7 cellular contexts compared by ENCODE assay signal in genomic region chr4:87848622-87849351, GRCh38. TPM values are rescaled to one million over a fixed set of nuclear protein-coding genes. Genes with fewer than 3 reads are reported as not detected.
A peak's percentile ranks its signal among the peaks of the same experiment; 100 is the strongest.
DNase-seq lines count a peak whose midpoint lies in the region; ATAC-seq, FAIRE-seq and TF ChIP-seq lines count a peak whose summit lies in the region.

No MANE protein-coding gene starts in this region.

- ATAC-seq in GM21786 (IDR thresholded peaks at IDR 0.05; ENCODE audit: unreplicated experiment) = peak; percentile 90

- no peaks in the 10 kb centered on the region for H3K9me1 ChIP-seq in keratinocyte (ENCODE audit: control insufficient read depth, extremely low read depth, insufficient read depth, low read length)

- peak overlapping the region; percentile 32; the same call in 1 of the 2 replicates for H3K4me3 ChIP-seq in LNCaP clone FGC (ENCODE audit: low read depth, low read length)
- no peak overlapping the region for H3K4me3 ChIP-seq in cardiac fibroblast (replicated peaks in 1 of 2; ENCODE audit: low read depth in 2 of 2, low read length in 2 of 2)
- H3K4me3 ChIP-seq in keratinocyte (ENCODE audit: control insufficient read depth in 2 of 3, extremely low read depth in 1 of 3, insufficient read depth in 2 of 3, low read depth in 1 of 3, low read length in 3 of 3) = no peak overlapping the region

- H2AFZ ChIP-seq in keratinocyte (ENCODE audit: control insufficient read depth, low read length) = peak overlapping the region; percentile 29

- H3K9me3 ChIP-seq in keratinocyte (ENCODE audit: control insufficient read depth, low read depth, low read length) = no peaks in the 10 kb centered on the region

- peak overlapping the region; percentile 35 for H3K4me2 ChIP-seq in keratinocyte (ENCODE audit: control insufficient read depth, extremely low read depth, insufficient read depth, low read depth, low read length)

- no peaks in the 10 kb centered on the region for H3K79me2 ChIP-seq in keratinocyte (ENCODE audit: control insufficient read depth, insufficient read depth, low read length)

- H3K27ac ChIP-seq in keratinocyte (ENCODE audit: control insufficient read depth, insufficient read depth, low read length) = no peak overlapping the region

- H3K9ac ChIP-seq in keratinocyte (ENCODE audit: control insufficient read depth, extremely low read depth, insufficient read depth, low read length) = no peak overlapping the region

- peak; percentile 38 for DNase-seq in GM10266 (ENCODE audit: extremely low spot score)
- DNase-seq in LNCaP clone FGC (ENCODE audit: low read depth) = peak; percentile 87
- DNase-seq in SK-N-DZ (ENCODE audit: low spot score) = peak; percentile 44
- peak; percentile 75 to 84 for DNase-seq in cardiac fibroblast (ENCODE audit: low read depth in 2 of 2)
- DNase-seq in keratinocyte (ENCODE audit: low read depth, low spot score) = no peak
- peak; percentile 49 for DNase-seq in stimulated activated CD4-positive, alpha-beta T cell treated with anti-CD3 and anti-CD28 coated beads, Interleukin-15, amount 100 ng/mL, for 24 hours

- H4K20me1 ChIP-seq in keratinocyte (ENCODE audit: control insufficient read depth, extremely low read depth, insufficient read depth, low read length) = no peaks in the 10 kb centered on the region

- dilution Hi-C loops in keratinocyte (cut with MboI; ENCODE audit: extremely low pct_ligation_motif_present, low sequenced_read_pairs) = no loop called here

- peaks cover 3% of the 10 kb centered on the region for H3K4me1 ChIP-seq in keratinocyte (ENCODE audit: control insufficient read depth, extremely low read depth, insufficient read depth, low read length)

- TF ChIP-seq CTCF in GM10266 (IDR thresholded peaks at IDR 0.05; ENCODE audit: control insufficient read depth, insufficient read depth, low read depth, missing control alignments) = peak; percentile 60
- peak; percentile 85 for TF ChIP-seq CTCF in LNCaP clone FGC (IDR thresholded peaks at IDR 0.05; ENCODE audit: control insufficient read depth, extremely low read depth, insufficient read depth)
- peak; percentile 61 for TF ChIP-seq CTCF in cardiac fibroblast (IDR thresholded peaks at IDR 0.05; ENCODE audit: low read depth, low read length)
- TF ChIP-seq CTCF in keratinocyte (optimal IDR thresholded peaks at IDR 0.05 in 1 of 3, IDR thresholded peaks at IDR 0.05 in 1 of 3, conservative IDR thresholded peaks at IDR 0.05 in 1 of 3; ENCODE audit: extremely low read depth in 1 of 3, insufficient read depth in 2 of 3, low read length in 3 of 3) = peak; percentile 57 to 76 (median 60)

- peak; percentile 79 for FAIRE-seq in keratinocyte (lab: Jason Lieb, UNC)

- H3K36me3 ChIP-seq in keratinocyte (ENCODE audit: control insufficient read depth in 2 of 2, extremely low read depth in 1 of 2, insufficient read depth in 2 of 2, low read length in 2 of 2) = no peaks in the 10 kb centered on the region

- H3K27me3 ChIP-seq in keratinocyte (ENCODE audit: control insufficient read depth, extremely low read depth, insufficient read depth, low read length) = peaks cover 7% of the 10 kb centered on the region

RNA-seq across cellular contexts. Expression of gene MEPE, which starts 16.0 kb away (rescaled TPM):
- not detected in 2 replicates for polyA plus RNA-seq in SK-N-DZ (2014; cell fraction: cytosol; rRNA removed)
- not detected in 2 replicates for polyA plus RNA-seq in SK-N-DZ (2014; cell fraction: nucleus; rRNA removed)
- not detected in 3 replicates for polyA plus RNA-seq in keratinocyte
- polyA plus RNA-seq in keratinocyte (2011; ENCODE audit: low read depth) = not detected
- not detected in 2 replicates for polyA plus RNA-seq in keratinocyte (2011; cell fraction: cytosol; rRNA removed)
- not detected in 2 replicates for polyA plus RNA-seq in keratinocyte (2011; cell fraction: nucleus; rRNA removed)
- polyA plus RNA-seq in keratinocyte (2012; ENCODE audit: low replicate concordance) = not detected in 2 replicates
- not detected in 3 replicates for polyA minus RNA-seq in keratinocyte
- not detected for polyA minus RNA-seq in keratinocyte (2011; cell fraction: cytosol; rRNA and poly(A)+ RNA removed)
- polyA minus RNA-seq in keratinocyte (2011; cell fraction: nucleus; rRNA and poly(A)+ RNA removed) = not detected in 2 replicates

RNA-seq across cellular contexts. Expression of gene IBSP, which starts 49.4 kb away (rescaled TPM):
- polyA plus RNA-seq in SK-N-DZ (2014; cell fraction: cytosol; rRNA removed) = not detected in 2 replicates
- polyA plus RNA-seq in SK-N-DZ (2014; cell fraction: nucleus; rRNA removed) = not detected in 2 replicates
- polyA plus RNA-seq in keratinocyte = not detected in 3 replicates
- polyA plus RNA-seq in keratinocyte (2011; ENCODE audit: low read depth) = not detected
- polyA plus RNA-seq in keratinocyte (2011; cell fraction: cytosol; rRNA removed) = not detected in 2 replicates
- not detected in 2 replicates for polyA plus RNA-seq in keratinocyte (2011; cell fraction: nucleus; rRNA removed)
- polyA plus RNA-seq in keratinocyte (2012; ENCODE audit: low replicate concordance) = not detected in 2 replicates
- not detected in 3 replicates for polyA minus RNA-seq in keratinocyte
- not detected for polyA minus RNA-seq in keratinocyte (2011; cell fraction: cytosol; rRNA and poly(A)+ RNA removed)
- not detected in 2 replicates for polyA minus RNA-seq in keratinocyte (2011; cell fraction: nucleus; rRNA and poly(A)+ RNA removed)
